9 cellular contexts compared by ENCODE assay signal in the genomic region with DNA sequence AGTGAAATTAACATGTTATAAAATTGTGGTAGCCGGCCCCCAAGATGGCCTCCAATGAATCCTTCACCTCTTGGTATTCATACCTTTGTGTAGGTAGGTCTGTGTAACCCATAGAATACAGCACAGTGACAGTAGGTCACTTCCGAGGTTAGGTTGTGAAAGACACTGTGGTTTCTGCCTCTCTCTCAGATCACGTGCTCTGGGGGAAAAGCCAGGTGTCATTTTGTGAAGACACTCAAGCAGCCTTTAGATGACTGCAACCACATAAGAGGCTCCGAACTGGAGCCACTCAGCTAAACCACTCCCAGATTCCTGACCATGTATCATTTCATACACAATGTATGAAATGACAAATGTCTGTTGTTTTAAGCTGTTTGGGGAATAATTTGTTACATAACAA. TPM values are rescaled to one million over a fixed set of nuclear protein-coding genes. Genes with fewer than 3 reads are reported as not detected.
A peak's percentile ranks its signal among the peaks of the same experiment; 100 is the strongest.
DNase-seq lines count a peak whose midpoint lies in the region; ATAC-seq and TF ChIP-seq lines count a peak whose summit lies in the region.
"Had no signal": no experiment of that assay in that cellular context is flagged by ENCODE, and none has a peak within 500 bp of the region (broad histone marks: within the 10 kb centered on the region; RNA-seq: fewer than 3 reads in every experiment).

No MANE protein-coding gene starts in this region.

- no peak overlapping the region for H3K27ac ChIP-seq in lung (ENCODE audit: low read depth in 1 of 2, low read length in 1 of 2)
- H3K27ac ChIP-seq: A549 had no signal

- DNase-seq in NOMO-1 treated with DMSO at 0.1 percent for 48 hours (lab: John Stamatoyannopoulos, UW; ENCODE audit: unreplicated experiment) (peak; percentile 33), NOMO-1 treated with dmso at 0.1 percent for 144 hours (lab: John Stamatoyannopoulos, UW; ENCODE audit: unreplicated experiment) (no peak), lung (ENCODE audit: low spot score) (peak; percentile 55), NCI-H1694 (lab: John Stamatoyannopoulos, UW) (no peak), NCI-H69 (lab: John Stamatoyannopoulos, UW) (no peak), DMS114 treated with DMSO at 0.1 percent for 48 hours (lab: John Stamatoyannopoulos, UW; ENCODE audit: unreplicated experiment) (no peak)
- DNase-seq in activated CD4-positive, CD25-positive, alpha-beta regulatory T cell treated with anti-CD3 and anti-CD28 coated beads, Interleukin-2, amount 50 U/mL, for 72 hours = peak; percentile 41

- peak; percentile 96 for ATAC-seq in HG03378 (IDR thresholded peaks at IDR 0.05; ENCODE audit: unreplicated experiment)
- ATAC-seq in lung (ENCODE audit: insufficient read depth, low FRiP score) = peak; percentile 41
- ATAC-seq: A549 had no signal

- no peak for TF ChIP-seq CTCF in lung (IDR thresholded peaks at IDR 0.05; ENCODE audit: control extremely low read depth, extremely low read depth)

- H3K4me1 ChIP-seq in lung (ENCODE audit: control insufficient read depth in 2 of 2, insufficient read depth in 2 of 2, low read length in 2 of 2) = peaks cover 0 to 3% of the 10 kb centered on the region in 2 donors
- H3K4me1 ChIP-seq: A549 had no signal

- peaks cover 0 to 1% of the 10 kb centered on the region in 2 donors for H3K36me3 ChIP-seq in lung (ENCODE audit: control insufficient read depth in 2 of 2, insufficient read depth in 2 of 2, low read length in 2 of 2)

- 46 to 54% methylated on average over 4 of the region's 4 CpGs for WGBS in lung, 2 donors

- no peak overlapping the region for H3K4me3 ChIP-seq in lung
- H3K4me3 ChIP-seq: A549 had no signal

- no peaks in the 10 kb centered on the region for H3K27me3 ChIP-seq in lung (ENCODE audit: control insufficient read depth, insufficient read depth)

- no peaks in the 10 kb centered on the region for H3K9me3 ChIP-seq in lung (ENCODE audit: control insufficient read depth in 2 of 2, insufficient read depth in 1 of 2, low read length in 1 of 2)
- H3K9me3 ChIP-seq: A549 had no signal

RNA-seq across cellular contexts. Expression of gene USPL1, which starts 9.8 kb away (rescaled TPM):
- 10 to 100 TPM; 13.4 to 31.9 TPM for total RNA-seq in lung
- polyA plus RNA-seq in lung = 1 to 10 TPM; 8.5 to 9.7 TPM

Comparison
In these comparisons a context has a peak if more than half of its experiments do, and no peak if none do; other contexts are left out.
1. DNase-seq: peak in NOMO-1 treated with DMSO at 0.1 percent for 48 hours (single experiment), activated CD4-positive, CD25-positive, alpha-beta regulatory T cell treated with anti-CD3 and anti-CD28 coated beads, Interleukin-2, amount 50 U/mL, for 72 hours (single experiment) and lung (single experiment); none in NOMO-1 treated with dmso at 0.1 percent for 144 hours (single experiment), NCI-H1694 (single experiment), NCI-H69 (single experiment) and DMS114 treated with DMSO at 0.1 percent for 48 hours (single experiment).